In the genomic region with DNA sequence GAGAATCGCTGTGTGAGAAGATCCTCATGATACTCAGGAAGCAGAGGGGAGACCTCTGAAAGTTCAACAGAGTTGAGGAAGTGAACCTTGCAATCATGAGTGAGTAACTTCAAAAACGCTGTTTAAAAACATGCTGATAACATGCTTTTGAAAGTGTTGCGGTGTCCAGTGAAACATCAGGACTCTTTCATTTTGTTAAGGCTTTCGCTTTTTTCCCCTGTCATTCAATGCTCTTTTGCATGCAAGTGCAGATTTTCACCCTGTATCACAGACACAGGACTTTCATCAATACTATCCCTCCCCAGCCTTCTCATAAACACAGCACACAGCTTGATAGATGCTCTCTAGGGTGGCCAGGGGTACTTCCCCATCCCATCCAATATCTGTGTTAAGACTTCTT, we compare ENCODE assay signal across 9 cellular contexts. TPM values are rescaled to one million over a fixed set of nuclear protein-coding genes. Genes with fewer than 3 reads are reported as not detected.
DNase-seq lines count a peak whose midpoint lies in the region; ATAC-seq, FAIRE-seq and TF ChIP-seq lines count a peak whose summit lies in the region.
"Not testable (repeated sequence)": the region's sequence is repeated elsewhere in the genome, so short reads cannot be mapped to it uniquely, and the experiment has no call there.
"Had no signal": no experiment of that assay in that cellular context is flagged by ENCODE, and none has a peak within 500 bp of the region (broad histone marks: within the 10 kb centered on the region; RNA-seq: fewer than 3 reads in every experiment).

No MANE protein-coding gene starts in this region.

- H3K4me3 Mint-ChIP-seq in T-helper 17 cell: peak overlapping the region; percentile 89
- H3K4me3 Mint-ChIP-seq in activated naive CD4-positive, alpha-beta T cell treated with anti-CD3 and anti-CD28 coated beads, Interleukin-2, amount 50 U/mL, for 24 hours: peak overlapping the region; percentile 46

- H3K27me3 Mint-ChIP-seq in T-helper 17 cell; activated naive CD4-positive, alpha-beta T cell treated with anti-CD3 and anti-CD28 coated beads, Interleukin-2, amount 50 U/mL, for 24 hours: not testable (repeated sequence)

- ATAC-seq in GM19351 (IDR thresholded peaks at IDR 0.05; ENCODE audit: unreplicated experiment): peak; percentile 93
- peak; percentile 77 for ATAC-seq in GM21717 (IDR thresholded peaks at IDR 0.05; ENCODE audit: unreplicated experiment)
- ATAC-seq in HG02981 (IDR thresholded peaks at IDR 0.05; ENCODE audit: unreplicated experiment): peak; percentile 69
- peak; percentile 90 for ATAC-seq in HG03457 (IDR thresholded peaks at IDR 0.05; ENCODE audit: unreplicated experiment)
- peak; percentile 60 for ATAC-seq in T-helper 17 cell

- H3K4me1 ChIP-seq in spleen: peaks cover 0 to 23% (median 20%) of the 10 kb centered on the region in 6 donors

- H3K9me3 ChIP-seq in T-helper 17 cell (ENCODE audit: control insufficient read depth, low read length, poor library complexity, severe bottlenecking): not testable (repeated sequence)
- H3K9me3 ChIP-seq in spleen: peaks cover 0 to 11% (median 7%) of the 10 kb centered on the region in 8 donors

- H3K27ac ChIP-seq in spleen: peak overlapping the region in 5 of 8 donors; percentile 22 to 59 (median 53)

- H3K27ac Mint-ChIP-seq in T-helper 17 cell: peak overlapping the region; percentile 97
- H3K27ac Mint-ChIP-seq in activated naive CD4-positive, alpha-beta T cell treated with anti-CD3 and anti-CD28 coated beads, Interleukin-2, amount 50 U/mL, for 24 hours: peak overlapping the region; percentile 79

- not testable (repeated sequence) for H3K4me3 ChIP-seq in spleen

- not testable (repeated sequence) for TF ChIP-seq CTCF in spleen (IDR thresholded peaks at IDR 0.05 in 8 of 11, conservative IDR thresholded peaks at IDR 0.05 in 3 of 11)

- peak; percentile 91 for FAIRE-seq in GM12891 (lab: Jason Lieb, UNC)

- H3K9me3 Mint-ChIP-seq in activated naive CD4-positive, alpha-beta T cell treated with anti-CD3 and anti-CD28 coated beads, Interleukin-2, amount 50 U/mL, for 24 hours: peaks cover 14% of the 10 kb centered on the region

- intact Hi-C loops in spleen (cut with DNase I; ENCODE audit: low total_unique reads): not testable (repeated sequence)

- H3K4me1 Mint-ChIP-seq in T-helper 17 cell: peaks cover 32% of the 10 kb centered on the region
- peaks cover 49% of the 10 kb centered on the region for H3K4me1 Mint-ChIP-seq in activated naive CD4-positive, alpha-beta T cell treated with anti-CD3 and anti-CD28 coated beads, Interleukin-2, amount 50 U/mL, for 24 hours

- H3K36me3 ChIP-seq in spleen: not testable (repeated sequence)

- not testable (repeated sequence) for H3K27me3 ChIP-seq in spleen (replicated peaks in 1 of 7)

- WGBS in spleen, 5 donors: 26 to 38% (median 29%) methylated on average over 4 of the region's 4 CpGs

- not testable (repeated sequence) for H3K36me3 Mint-ChIP-seq in T-helper 17 cell (ENCODE audit: low read depth); activated naive CD4-positive, alpha-beta T cell treated with anti-CD3 and anti-CD28 coated beads, Interleukin-2, amount 50 U/mL, for 24 hours

- DNase-seq in GM12891 (ENCODE audit: insufficient read length, low spot score); T-helper 17 cell; spleen: not testable (repeated sequence)

- TF ChIP-seq POLR2A in GM12891 (IDR thresholded peaks at IDR 0.05; ENCODE audit: low read depth, low read length): 0 out of 2 replicates have a peak, but pooled peaks have one; percentile 13
- TF ChIP-seq POLR2A in spleen (IDR thresholded peaks at IDR 0.05): not testable (repeated sequence)

TF ChIP-seq in GM12891, 5 proteins besides CTCF, POLR2A, EP300 and RAD21:
- TF ChIP-seq POU2F2 (IDR thresholded peaks at IDR 0.05; ENCODE audit: low read depth, low read length) (0 out of 2 replicates have a peak, but pooled peaks have one; percentile 8), SPI1 (IDR thresholded peaks at IDR 0.05; ENCODE audit: low read depth, low read length) (peak; percentile 80)

RNA-seq across cellular contexts. Expression of gene SAXO2, which starts 23.9 kb away (rescaled TPM):
- 3.0 TPM for polyA plus RNA-seq in GM12891 (2012; ENCODE audit: low read depth, missing spikeins)
- total RNA-seq in T-helper 17 cell (under 1 TPM in 1 of 2 donors, not detected in 1; 0.68 TPM), spleen (10 to 100 TPM in 1 of 7 donors, 1 to 10 TPM in 4, under 1 TPM in 1, not detected in 1; 0.23 to 12.0 (median 2.2) TPM)
- polyA plus RNA-seq in spleen: 1 to 10 TPM in 2 of 3 donors, under 1 TPM in 1; 0.58 to 7.8 (median 1.4) TPM
- total RNA-seq: ascending aorta had no signal

RNA-seq across cellular contexts. Expression of gene EFL1, which starts 23.9 kb away (rescaled TPM):
- 18.2 TPM for polyA plus RNA-seq in GM12891 (2012; ENCODE audit: low read depth, missing spikeins)
- total RNA-seq in T-helper 17 cell (10 to 100 TPM in 1 of 2 donors, 1 to 10 TPM in 1; 9.2 to 10.4 TPM), spleen (10 to 100 TPM; 15.7 to 21.9 (median 19.0) TPM)
- polyA plus RNA-seq in spleen: 1 to 10 TPM; 3.1 to 5.4 (median 4.8) TPM
